8 cellular contexts compared by ENCODE assay signal in the genomic region with DNA sequence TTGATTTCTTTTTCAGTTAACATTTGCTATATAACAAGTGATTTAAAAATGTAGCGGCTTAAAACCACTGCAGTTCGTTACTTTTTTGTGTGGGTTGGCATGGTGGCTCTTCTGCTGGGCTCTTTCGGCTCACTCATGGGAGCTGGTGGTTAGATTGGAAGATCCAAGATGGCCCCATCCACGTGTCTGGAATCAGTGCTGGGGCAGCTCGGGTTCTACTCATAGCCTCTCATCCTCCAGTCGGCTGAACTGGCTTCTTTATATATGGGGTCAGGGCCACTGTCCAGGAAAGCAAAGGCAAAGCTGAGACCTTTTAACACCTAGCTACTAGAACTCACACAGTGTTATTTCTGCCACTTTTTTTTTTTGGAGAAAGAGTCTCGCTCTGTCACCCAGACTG.
"Had no signal": no experiment of that assay in that cellular context is flagged by ENCODE, and none has a peak within 500 bp of the region (broad histone marks: within the 10 kb centered on the region; RNA-seq: fewer than 3 reads in every experiment).

No MANE protein-coding gene starts in this region.

- H3K4me3 ChIP-seq: GM23248, HAP-1 had no signal

- DNase-seq: GM23248, GOT3, H7, HFFc6 had no signal

- ATAC-seq: HCT116, HepG2 had no signal

- H3K9me3 ChIP-seq: HAP-1 had no signal

- H3K4me1 ChIP-seq: HAP-1 had no signal

- H3K27ac ChIP-seq: GM23248, HL-60 had no signal

- H3K36me3 ChIP-seq: HAP-1 had no signal
